1 cellular context compared by ENCODE assay signal in genomic region chr22:27668828-27669797, GRCh38.
A peak's percentile ranks its signal among the peaks of the same experiment; 100 is the strongest.
TF ChIP-seq lines count a peak whose summit lies in the region.

No MANE protein-coding gene starts in this region.

TF ChIP-seq in HepG2, 621 proteins besides CTCF, POLR2A, EP300 and RAD21 (continued from another document and continues in another):
- TF ChIP-seq ZNF687 (CRISPR knock-in tag; IDR thresholded peaks at IDR 0.05) (peak; percentile 66; the same call in 1 of the 2 replicates), ZNF720 (CRISPR knock-in tag; IDR thresholded peaks at IDR 0.05) (no peak), TERF1 (CRISPR knock-in tag; IDR thresholded peaks at IDR 0.05) (no peak), MAZ (IDR thresholded peaks at IDR 0.05; ENCODE audit: borderline replicate concordance, low read depth, low read length) (no peak), MAZ (CRISPR knock-in tag; IDR thresholded peaks at IDR 0.05; ENCODE audit: low read depth) (no peak), SMARCE1 (IDR thresholded peaks at IDR 0.05; ENCODE audit: borderline replicate concordance) (no peak), ZNF335 (CRISPR knock-in tag; IDR thresholded peaks at IDR 0.05) (no peak), HOXA9 (CRISPR knock-in tag; IDR thresholded peaks at IDR 0.05; ENCODE audit: borderline replicate concordance) (no peak), ZNF256 (CRISPR knock-in tag; conservative IDR thresholded peaks at IDR 0.05) (no peak), ZNF574 (CRISPR knock-in tag; IDR thresholded peaks at IDR 0.05) (no peak), DBP (CRISPR knock-in tag; IDR thresholded peaks at IDR 0.05; ENCODE audit: not compliant biosample characterization) (no peak), RARA (CRISPR knock-in tag; IDR thresholded peaks at IDR 0.05) (0 out of 2 replicates have a peak, but pooled peaks have one; percentile 6), ISX (CRISPR knock-in tag; conservative IDR thresholded peaks at IDR 0.05) (no peak), ZNF33A (CRISPR knock-in tag; IDR thresholded peaks at IDR 0.05; ENCODE audit: borderline replicate concordance) (no peak), SP1 (IDR thresholded peaks at IDR 0.05) (no peak), SP1 (CRISPR knock-in tag; IDR thresholded peaks at IDR 0.05) (peak; percentile 43; the same call in 1 of the 2 replicates), RAD51 (IDR thresholded peaks at IDR 0.05; ENCODE audit: borderline replicate concordance) (no peak), HIVEP1 (CRISPR knock-in tag; IDR thresholded peaks at IDR 0.05) (peak; percentile 35; the same call in 1 of the 2 replicates), ZBTB20 (CRISPR knock-in tag; IDR thresholded peaks at IDR 0.05; ENCODE audit: borderline replicate concordance, low read depth) (no peak), SSRP1 (CRISPR knock-in tag; IDR thresholded peaks at IDR 0.05) (no peak), DR1 (CRISPR knock-in tag; IDR thresholded peaks at IDR 0.05) (no peak), ZNF253 (CRISPR knock-in tag; IDR thresholded peaks at IDR 0.05; ENCODE audit: borderline replicate concordance) (no peak), ZNF605 (CRISPR knock-in tag; IDR thresholded peaks at IDR 0.05) (no peak), TAF1 (CRISPR knock-in tag; IDR thresholded peaks at IDR 0.05) (no peak), ZNF609 (CRISPR knock-in tag; IDR thresholded peaks at IDR 0.05; ENCODE audit: borderline replicate concordance) (no peak), SIN3B (IDR thresholded peaks at IDR 0.05; ENCODE audit: low read length) (no peak), RARG (CRISPR knock-in tag; IDR thresholded peaks at IDR 0.05; ENCODE audit: low read depth) (no peak), ZNF274 (CRISPR knock-in tag; IDR thresholded peaks at IDR 0.05) (no peak), GATAD1 (CRISPR knock-in tag; IDR thresholded peaks at IDR 0.05) (no peak), ZBTB39 (CRISPR knock-in tag; IDR thresholded peaks at IDR 0.05) (no peak), ZBTB7A (CRISPR knock-in tag; IDR thresholded peaks at IDR 0.05) (no peak), RCOR2 (CRISPR knock-in tag; IDR thresholded peaks at IDR 0.05) (peak; percentile 19; the same call in 1 of the 2 replicates), MED13 (CRISPR knock-in tag; IDR thresholded peaks at IDR 0.05) (no peak), ZNF501 (CRISPR knock-in tag; IDR thresholded peaks at IDR 0.05) (no peak), SNRNP70 (IDR thresholded peaks at IDR 0.05; ENCODE audit: low read depth, low read length) (no peak), THRA (CRISPR knock-in tag; IDR thresholded peaks at IDR 0.05; ENCODE audit: borderline replicate concordance) (no peak), U2AF1 (optimal IDR thresholded peaks at IDR 0.05; ENCODE audit: low read depth, low read length) (no peak), FLYWCH1 (CRISPR knock-in tag; IDR thresholded peaks at IDR 0.05) (no peak), MLXIP (CRISPR knock-in tag; IDR thresholded peaks at IDR 0.05; ENCODE audit: borderline replicate concordance) (no peak), HOXA3 (CRISPR knock-in tag; IDR thresholded peaks at IDR 0.05) (no peak), FOXM1 (CRISPR knock-in tag; IDR thresholded peaks at IDR 0.05) (no peak), ZKSCAN1 (IDR thresholded peaks at IDR 0.05; ENCODE audit: low read length) (peak; percentile 80; the same call in 1 of the 2 replicates), ZNF556 (CRISPR knock-in tag; IDR thresholded peaks at IDR 0.05; ENCODE audit: borderline replicate concordance) (no peak), ZFP36L1 (CRISPR knock-in tag; IDR thresholded peaks at IDR 0.05) (no peak), MTA3 (CRISPR knock-in tag; IDR thresholded peaks at IDR 0.05) (no peak), CEBPG (CRISPR knock-in tag; IDR thresholded peaks at IDR 0.05) (no peak), SIX1 (CRISPR knock-in tag; IDR thresholded peaks at IDR 0.05; ENCODE audit: borderline replicate concordance) (no peak), FIP1L1 (IDR thresholded peaks at IDR 0.05; ENCODE audit: borderline replicate concordance, insufficient read depth, low read depth, low read length) (no peak), RFX5 (IDR thresholded peaks at IDR 0.05; ENCODE audit: low read depth, low read length) (no peak)
